In the genomic region with DNA sequence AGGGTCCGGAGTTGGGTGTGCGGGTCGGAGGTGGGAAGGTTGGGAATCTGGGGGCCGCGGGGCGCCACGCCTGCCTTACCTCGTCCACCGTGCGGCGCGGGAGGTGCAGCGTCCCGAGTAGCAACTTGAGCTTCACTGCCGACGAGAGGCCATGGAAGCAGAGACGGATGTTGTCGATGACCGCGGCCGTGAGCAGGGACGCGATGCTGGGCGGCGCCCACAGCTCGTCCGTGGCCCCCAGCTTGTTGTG, we compare ENCODE assay signal across 8 cellular contexts. TPM values are rescaled to one million over a fixed set of nuclear protein-coding genes. Genes with fewer than 3 reads are reported as not detected.
DNase-seq lines count a peak whose midpoint lies in the region; ATAC-seq, FAIRE-seq and TF ChIP-seq lines count a peak whose summit lies in the region.

No MANE protein-coding gene starts in this region.

- peaks cover 8% of the 10 kb centered on the region for H3K4me1 ChIP-seq in right cardiac atrium (ENCODE audit: control insufficient read depth, insufficient read depth, low read length)
- peaks cover 7% of the 10 kb centered on the region for H3K4me1 ChIP-seq in smooth muscle cell (ENCODE audit: low read depth)

- under 1% methylated on average over 27 of the region's 27 CpGs for WGBS in right cardiac atrium
- 1% methylated on average over 19 of the region's 27 CpGs for WGBS in smooth muscle cell (ENCODE audit: low lambda C conversion rate)

- H3K27ac Mint-ChIP-seq in activated CD8-positive, alpha-beta T cell treated with anti-CD3 and anti-CD28 coated beads for 36 hours = peak overlapping the region; percentile 88

- peak overlapping the region; percentile 93 for H3K4me3 Mint-ChIP-seq in activated CD8-positive, alpha-beta T cell treated with anti-CD3 and anti-CD28 coated beads for 36 hours

- peak overlapping the region; percentile 100 for H2AFZ ChIP-seq in smooth muscle cell (ENCODE audit: low read depth)

- no peak for FAIRE-seq in H54 (lab: Jason Lieb, UNC)

- H3K9me3 Mint-ChIP-seq in activated CD8-positive, alpha-beta T cell treated with anti-CD3 and anti-CD28 coated beads for 36 hours = no peaks in the 10 kb centered on the region

- intact Hi-C loops in activated CD8-positive, alpha-beta T cell treated with anti-CD3 and anti-CD28 coated beads for 36 hours (cut with micrococcal nuclease) = no loop called here
- intact Hi-C loops in right cardiac atrium (cut with DNase I) = no loop called here

- H3K9ac ChIP-seq in smooth muscle cell (ENCODE audit: low read depth) = peak overlapping the region; percentile 100

- peak overlapping the region; percentile 44 for H3K4me3 ChIP-seq in right cardiac atrium (ENCODE audit: low read length)
- H3K4me3 ChIP-seq in smooth muscle cell = peak overlapping the region; percentile 100

- POLR2A ChIA-PET in activated CD8-positive, alpha-beta T cell treated with anti-CD3 and anti-CD28 coated beads for 36 hours (lab: Charles Lee) = interaction anchor here (0.6 to 2.1 kb wide), 16 partner anchors 8 to 527 kb away, joined by 3 to 8 read pairs (median 3); partner anchors contain the start of gene NAT8L
- POLR2A ChIA-PET in HEK293T (lab: Yijun Ruan, JAX) = interaction anchor here (0.6 to 2.1 kb wide), 5 partner anchors 8 to 52 kb away, joined by 3 to 10 read pairs (median 3); a partner anchor contains a TSS

- H3K4me2 ChIP-seq in smooth muscle cell = peak overlapping the region; percentile 98

- H3K27me3 Mint-ChIP-seq in activated CD8-positive, alpha-beta T cell treated with anti-CD3 and anti-CD28 coated beads for 36 hours = no peaks in the 10 kb centered on the region

- peaks cover 52% of the 10 kb centered on the region for H3K79me2 ChIP-seq in smooth muscle cell (ENCODE audit: low read depth)

- H3K27ac ChIP-seq in right cardiac atrium (ENCODE audit: low read length) (peak overlapping the region; percentile 86), smooth muscle cell (ENCODE audit: low read depth) (peak overlapping the region; percentile 99)

- no peaks in the 10 kb centered on the region for H3K36me3 ChIP-seq in smooth muscle cell (ENCODE audit: low read depth)

- CTCF ChIA-PET in activated CD8-positive, alpha-beta T cell treated with anti-CD3 and anti-CD28 coated beads for 36 hours (lab: Charles Lee) = interaction anchor here (1.1 to 1.2 kb wide), 2 partner anchors 43 to 260 kb away, joined by 3 read pairs; no protein-coding TSS in a partner anchor
- CTCF ChIA-PET in HEK293T (lab: Yijun Ruan, JAX) = no interaction called here

- no peak for ATAC-seq in activated CD8-positive, alpha-beta T cell treated with anti-CD3 and anti-CD28 coated beads for 36 hours
- ATAC-seq in right cardiac atrium = peak; percentile 36 to 48
- ATAC-seq in GM19035 (IDR thresholded peaks at IDR 0.05; ENCODE audit: unreplicated experiment) = no peak
- ATAC-seq in GM18858 (IDR thresholded peaks at IDR 0.05; ENCODE audit: unreplicated experiment) = no peak

- DNase-seq in H54 (ENCODE audit: insufficient read length, low spot score) = no peak
- DNase-seq in activated CD8-positive, alpha-beta T cell treated with anti-CD3 and anti-CD28 coated beads for 36 hours = no peak
- no peak for DNase-seq in right cardiac atrium
- DNase-seq in smooth muscle cell (lab: John Stamatoyannopoulos, UW; ENCODE audit: unreplicated experiment) = no peak
- DNase-seq in stimulated activated CD4-positive, alpha-beta T cell treated with anti-CD3 and anti-CD28 coated beads, Interleukin-12 subunit alpha, Interleukin-12 subunit beta, amount 100 ng/mL, for 4 hours = no peak
- DNase-seq in HEK293T (ENCODE audit: extremely low spot score) = no peak

- peaks cover 23% of the 10 kb centered on the region for H3K36me3 Mint-ChIP-seq in activated CD8-positive, alpha-beta T cell treated with anti-CD3 and anti-CD28 coated beads for 36 hours (ENCODE audit: low read depth)

- H3K4me1 Mint-ChIP-seq in activated CD8-positive, alpha-beta T cell treated with anti-CD3 and anti-CD28 coated beads for 36 hours (ENCODE audit: low read depth) = peaks cover 21% of the 10 kb centered on the region

- H3F3A ChIP-seq in smooth muscle cell (ENCODE audit: low read depth) = peaks cover 5% of the 10 kb centered on the region

- no peaks in the 10 kb centered on the region for H3K27me3 ChIP-seq in right cardiac atrium (ENCODE audit: control insufficient read depth, insufficient read depth)
- no peaks in the 10 kb centered on the region for H3K27me3 ChIP-seq in smooth muscle cell (ENCODE audit: low read depth)

- peaks cover 39% of the 10 kb centered on the region for H4K20me1 ChIP-seq in smooth muscle cell (ENCODE audit: low read depth)

- peak; percentile 83; the same call in 1 of the 2 replicates for TF ChIP-seq POLR2A in H54 (IDR thresholded peaks at IDR 0.05; ENCODE audit: low read depth, low read length)

- no peaks in the 10 kb centered on the region for H3K9me3 ChIP-seq in right cardiac atrium (ENCODE audit: control insufficient read depth, low read length)
- no peaks in the 10 kb centered on the region for H3K9me3 ChIP-seq in smooth muscle cell (replicated peaks; ENCODE audit: low read depth)

- no peak for TF ChIP-seq CTCF in activated CD8-positive, alpha-beta T cell treated with anti-CD3 and anti-CD28 coated beads for 36 hours (IDR thresholded peaks at IDR 0.05)
- TF ChIP-seq CTCF in smooth muscle cell (IDR thresholded peaks at IDR 0.05; ENCODE audit: borderline replicate concordance, insufficient read depth, poor library complexity, severe bottlenecking) = no peak

TF ChIP-seq in HEK293T, 16 proteins besides CTCF, POLR2A, EP300 and RAD21:
- no peak for TF ChIP-seq SUZ12 (IDR thresholded peaks at IDR 0.05)
- no peak for TF ChIP-seq FOXK2 (IDR thresholded peaks at IDR 0.05)
- no peak for TF ChIP-seq SP1 (IDR thresholded peaks at IDR 0.05)

RNA-seq across cellular contexts. Expression of gene NELFA, which starts 0.2 kb away (rescaled TPM):
- 10 to 100 TPM; 43.9 to 46.3 TPM for total RNA-seq in activated CD8-positive, alpha-beta T cell treated with anti-CD3 and anti-CD28 coated beads for 36 hours
- total RNA-seq in right cardiac atrium = 10 to 100 TPM; 11.9 to 14.9 (median 13.6) TPM
- polyA plus RNA-seq in right cardiac atrium = 11.2 TPM
- total RNA-seq in smooth muscle cell = 16.3 and 17.0 TPM in 2 replicates
- 33.7 and 36.4 TPM in 2 replicates for polyA plus RNA-seq in smooth muscle cell

RNA-seq across cellular contexts. Expression of gene NAT8L, which starts 50.5 kb away (rescaled TPM):
- total RNA-seq in activated CD8-positive, alpha-beta T cell treated with anti-CD3 and anti-CD28 coated beads for 36 hours = 1 to 10 TPM; 1.0 to 1.1 TPM
- total RNA-seq in right cardiac atrium (1 to 10 TPM; 2.9 to 5.2 (median 3.6) TPM), smooth muscle cell (not detected in 2 replicates)
- polyA plus RNA-seq in right cardiac atrium (2.8 TPM), smooth muscle cell (not detected in 2 replicates)

Comparison
In these comparisons a context has a peak if more than half of its experiments do, and no peak if none do; other contexts are left out.
1. ATAC-seq: peak in right cardiac atrium (2 of 2); none in activated CD8-positive, alpha-beta T cell treated with anti-CD3 and anti-CD28 coated beads for 36 hours (single experiment), GM19035 (single experiment) and GM18858 (single experiment).